Comparison of ENCODE assay signal across 14 cellular contexts in the genomic region with DNA sequence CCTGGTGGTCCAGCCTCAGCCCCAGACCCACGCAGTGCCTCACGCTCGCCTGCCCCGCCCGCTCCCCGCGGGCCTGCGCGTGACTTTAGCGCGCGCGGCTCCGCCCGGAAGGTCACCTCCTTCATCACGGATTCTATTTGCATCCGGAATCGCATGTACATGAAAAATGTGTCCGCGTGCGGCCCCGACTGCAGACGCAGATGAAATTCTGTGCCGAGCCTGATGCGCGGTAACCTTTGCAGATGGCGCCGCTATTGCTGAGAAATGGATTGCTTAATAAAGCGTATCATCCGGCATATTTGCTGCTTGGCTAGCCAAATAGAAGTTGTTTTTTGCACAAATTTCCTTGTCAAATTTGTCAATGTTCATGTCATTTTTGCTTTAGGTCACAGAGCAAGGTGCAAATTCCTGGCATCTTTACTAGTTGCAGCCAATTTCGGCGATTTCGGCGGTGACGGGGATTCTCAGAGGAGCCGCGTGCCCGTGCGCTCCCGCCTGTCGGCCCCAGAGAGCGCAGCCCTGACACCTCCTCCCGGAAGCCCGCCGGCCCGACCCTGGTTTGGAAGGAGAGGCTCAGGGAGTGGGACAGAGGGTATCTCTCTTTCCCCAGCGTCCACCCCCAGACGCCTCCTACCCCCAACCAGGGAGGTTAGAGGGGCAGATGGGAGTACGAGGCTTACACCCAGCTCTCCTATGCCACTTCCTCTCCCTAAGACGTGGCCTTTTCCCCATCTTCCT.
"Had no signal": no experiment of that assay in that cellular context is flagged by ENCODE, and none has a peak within 500 bp of the region (broad histone marks: within the 10 kb centered on the region; RNA-seq: fewer than 3 reads in every experiment).

No MANE protein-coding gene starts in this region.

- H3K36me3 ChIP-seq: left ventricle myocardium inferior, tibial artery, uterus had no signal

- H3K36me3 Mint-ChIP-seq: activated naive CD8-positive, alpha-beta T cell; stimulated activated memory B cell treated with anti-CD40 and anti-IgM and Interleukin-4, amounts not matched to agents 10 μg/mL and 1 μg/mL and 100 μg/mL, for 72 hours had no signal

- H3K27ac Mint-ChIP-seq: activated naive CD8-positive, alpha-beta T cell; stimulated activated memory B cell treated with anti-CD40 and anti-IgM and Interleukin-4, amounts not matched to agents 10 μg/mL and 1 μg/mL and 100 μg/mL, for 72 hours had no signal

- H3K9me3 ChIP-seq: left ventricle myocardium inferior, tibial artery, uterus had no signal

- ATAC-seq: stimulated activated memory B cell treated with anti-CD40 and anti-IgM and Interleukin-4, amounts not matched to agents 10 μg/mL and 1 μg/mL and 100 μg/mL, for 72 hours had no signal

- DNase-seq: activated CD4-positive, alpha-beta T cell treated with anti-CD3 and anti-CD28 coated beads, Interleukin-2, amount 50 U/mL, for 1 hour; activated CD8-positive, alpha-beta memory T cell treated with anti-CD3 and anti-CD28 coated beads for 24 hours; activated gamma-delta T cell treated with Interleukin-2 at 50 U/mL for 16 hours; amniotic stem cell; hippocampal formation; left ventricle myocardium inferior; naive B cell; nucleus accumbens; posterior cingulate gyrus; stimulated activated CD4-positive, alpha-beta T cell treated with anti-CD3 and anti-CD28 coated beads, Interleukin-2, amount 100 ng/mL, for 48 hours; tibial artery; uterus had no signal

- H3K4me3 ChIP-seq: left ventricle myocardium inferior, tibial artery, uterus had no signal

- H3K27ac ChIP-seq: left ventricle myocardium inferior, tibial artery, uterus had no signal

- H3K4me3 Mint-ChIP-seq: activated naive CD8-positive, alpha-beta T cell; stimulated activated memory B cell treated with anti-CD40 and anti-IgM and Interleukin-4, amounts not matched to agents 10 μg/mL and 1 μg/mL and 100 μg/mL, for 72 hours had no signal
